Comparison of ENCODE assay signal across 8 cellular contexts in the genomic region with DNA sequence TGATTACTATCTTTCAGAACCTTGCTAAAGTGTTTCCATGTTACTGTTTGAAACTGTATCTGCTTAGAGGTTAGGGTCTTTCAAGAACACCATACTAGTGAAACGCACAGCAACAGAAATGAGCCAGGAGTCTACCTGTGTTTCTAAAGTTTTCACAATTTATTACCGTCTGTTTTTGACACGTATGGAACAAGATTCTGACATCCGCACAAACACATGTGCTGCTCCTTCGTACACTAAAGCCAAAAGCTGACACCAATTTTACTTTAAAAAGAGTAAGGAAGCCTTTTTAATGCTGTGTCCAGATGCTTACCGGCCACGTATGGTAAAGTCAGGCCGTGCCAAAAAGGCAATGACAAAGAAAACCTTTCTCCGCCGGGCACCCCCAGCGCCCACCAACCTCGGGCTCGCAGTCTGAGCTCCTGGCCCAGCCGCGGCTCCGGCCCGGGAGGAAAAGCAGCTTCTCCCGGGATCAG. TPM values are rescaled to one million over a fixed set of nuclear protein-coding genes. Genes with fewer than 3 reads are reported as not detected.
DNase-seq lines count a peak whose midpoint lies in the region; ATAC-seq and TF ChIP-seq lines count a peak whose summit lies in the region.

No MANE protein-coding gene starts in this region.

- in situ Hi-C loops in GM13976 (cut with MboI; ENCODE audit: low sequenced_read_pairs, unreplicated experiment), result loop anchor here (25.0 kb wide), 1 partner anchor 261 kb away; no protein-coding TSS in a partner anchor

- no peak for DNase-seq in central memory CD8-positive, alpha-beta T cell (ENCODE audit: low spot score in 2 of 2)
- DNase-seq in naive thymus-derived CD8-positive, alpha-beta T cell, result no peak
- no peak for DNase-seq in GM13976 (ENCODE audit: low spot score)

- peak overlapping the region; percentile 92 for H3K27ac Mint-ChIP-seq in central memory CD8-positive, alpha-beta T cell (ENCODE audit: low read depth)
- peak overlapping the region; percentile 87 to 97 (median 95) for H3K27ac Mint-ChIP-seq in naive thymus-derived CD8-positive, alpha-beta T cell

- H3K4me1 Mint-ChIP-seq in central memory CD8-positive, alpha-beta T cell, result peaks cover 39% of the 10 kb centered on the region
- peaks cover 12 to 40% (median 33%) of the 10 kb centered on the region in 4 donors for H3K4me1 Mint-ChIP-seq in naive thymus-derived CD8-positive, alpha-beta T cell

- H3K27me3 Mint-ChIP-seq in central memory CD8-positive, alpha-beta T cell, result peaks cover 11% of the 10 kb centered on the region
- H3K27me3 Mint-ChIP-seq in naive thymus-derived CD8-positive, alpha-beta T cell, result peaks cover 0 to 6% (median 2%) of the 10 kb centered on the region in 5 donors

- peak; percentile 9 for ATAC-seq in GM18870 (IDR thresholded peaks at IDR 0.05; ENCODE audit: unreplicated experiment)
- peak; percentile 10 for ATAC-seq in HG03460 (IDR thresholded peaks at IDR 0.05; ENCODE audit: unreplicated experiment)
- ATAC-seq in central memory CD8-positive, alpha-beta T cell (replicated peaks; ENCODE audit: extremely low read depth, poor library complexity, severe bottlenecking), result no peak
- ATAC-seq in naive thymus-derived CD8-positive, alpha-beta T cell, result peak; percentile 4 to 22
- no peak for ATAC-seq in HG02623 (IDR thresholded peaks at IDR 0.05; ENCODE audit: unreplicated experiment)
- no peak for ATAC-seq in HG02970 (IDR thresholded peaks at IDR 0.05; ENCODE audit: low FRiP score, unreplicated experiment)
- ATAC-seq in esophagus mucosa, result no peak

- POLR2A ChIA-PET in naive thymus-derived CD8-positive, alpha-beta T cell (lab: Charles Lee), result interaction anchor here (1.0 to 2.0 kb wide), 7 partner anchors 8 to 1667 kb away, joined by 4 to 18 read pairs (median 6); a partner anchor contains a TSS

- H3K36me3 Mint-ChIP-seq in central memory CD8-positive, alpha-beta T cell (ENCODE audit: insufficient read depth), result peaks cover 42% of the 10 kb centered on the region
- peaks cover 5 to 44% (median 19%) of the 10 kb centered on the region in 3 donors for H3K36me3 Mint-ChIP-seq in naive thymus-derived CD8-positive, alpha-beta T cell

- H3K4me3 Mint-ChIP-seq in central memory CD8-positive, alpha-beta T cell, result peak overlapping the region; percentile 89
- H3K4me3 Mint-ChIP-seq in naive thymus-derived CD8-positive, alpha-beta T cell, result peak overlapping the region; percentile 82 to 95 (median 89)

- no peaks in the 10 kb centered on the region for H3K9me3 Mint-ChIP-seq in central memory CD8-positive, alpha-beta T cell
- H3K9me3 Mint-ChIP-seq in naive thymus-derived CD8-positive, alpha-beta T cell, result no peaks in the 10 kb centered on the region

- TF ChIP-seq CTCF in GM13976 (IDR thresholded peaks at IDR 0.05; ENCODE audit: borderline replicate concordance, control extremely low read depth, extremely low read depth, insufficient read depth, missing control alignments), result no peak

RNA-seq across cellular contexts. Expression of a gene that starts 0.5 kb away (rescaled TPM):
- 1,000 to 10,000 TPM; 1,451 to 1,521 TPM for total RNA-seq in naive thymus-derived CD8-positive, alpha-beta T cell
- polyA plus RNA-seq in naive thymus-derived CD8-positive, alpha-beta T cell, result 1,000 to 10,000 TPM; 1,041 to 1,187 (median 1,156) TPM
- total RNA-seq in esophagus mucosa, result 1,216 TPM

RNA-seq across cellular contexts. Expression of a gene that starts 29.2 kb away (rescaled TPM):
- total RNA-seq in naive thymus-derived CD8-positive, alpha-beta T cell, result not detected
- not detected for polyA plus RNA-seq in naive thymus-derived CD8-positive, alpha-beta T cell
- not detected for total RNA-seq in esophagus mucosa

RNA-seq across cellular contexts. Expression of a gene that starts 37.7 kb away (rescaled TPM):
- under 1 TPM; 0.22 to 0.26 TPM for total RNA-seq in naive thymus-derived CD8-positive, alpha-beta T cell
- polyA plus RNA-seq in naive thymus-derived CD8-positive, alpha-beta T cell, result under 1 TPM; 0.24 to 0.51 (median 0.38) TPM
- total RNA-seq in esophagus mucosa, result 2.9 TPM

Comparison
In these comparisons a context has a peak if more than half of its experiments do, and no peak if none do; other contexts are left out.
1. ATAC-seq: peak in GM18870 (single experiment), HG03460 (single experiment) and naive thymus-derived CD8-positive, alpha-beta T cell (2 of 2); none in central memory CD8-positive, alpha-beta T cell (single experiment), HG02623 (single experiment), HG02970 (single experiment) and esophagus mucosa (single experiment).